19 cellular contexts compared by ENCODE assay signal in the genomic region with DNA sequence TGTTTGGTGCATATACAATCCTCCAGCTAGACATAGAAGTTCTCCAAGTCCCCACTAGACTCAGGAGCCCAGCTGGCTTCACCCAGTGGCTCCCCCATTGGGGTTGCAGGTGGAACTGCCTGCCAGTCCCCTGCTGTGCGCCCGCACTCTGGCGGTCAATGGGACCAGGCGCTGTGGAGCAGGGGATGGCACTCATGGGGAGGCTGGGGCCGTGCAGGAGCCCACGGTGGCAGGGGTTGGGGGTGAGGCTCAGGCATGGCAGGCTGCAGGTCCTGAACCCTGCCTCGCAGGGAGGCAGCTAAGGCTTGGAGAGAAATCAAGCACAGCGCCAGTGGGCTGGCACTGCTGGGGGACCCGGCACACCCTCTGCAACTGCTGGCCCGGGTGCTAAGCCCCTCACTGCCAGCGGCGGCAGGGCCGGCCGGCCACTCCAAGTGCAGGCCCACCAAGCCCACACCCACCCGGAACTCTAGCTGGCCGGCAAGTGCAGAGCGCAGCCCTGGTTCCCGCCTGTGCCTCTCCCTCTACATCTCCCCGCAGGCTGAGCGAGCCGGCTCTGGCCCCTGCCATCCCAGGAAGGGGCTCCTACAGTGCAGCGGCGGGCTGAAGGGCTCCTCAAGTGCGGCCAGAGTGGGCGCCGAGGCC. TPM values are rescaled to one million over a fixed set of nuclear protein-coding genes. Genes with fewer than 3 reads are reported as not detected.
A peak's percentile ranks its signal among the peaks of the same experiment; 100 is the strongest.
DNase-seq lines count a peak whose midpoint lies in the region; ATAC-seq and TF ChIP-seq lines count a peak whose summit lies in the region.
"Had no signal": no experiment of that assay in that cellular context is flagged by ENCODE, and none has a peak within 500 bp of the region (broad histone marks: within the 10 kb centered on the region; RNA-seq: fewer than 3 reads in every experiment).

No MANE protein-coding gene starts in this region.

- no peak overlapping the region for H3K4ac ChIP-seq in neuronal stem cell (ENCODE audit: low read length)

- intact Hi-C loops in right cardiac atrium (cut with DNase I): no loop called here

- no peak overlapping the region for H2BK5ac ChIP-seq in neuronal stem cell (ENCODE audit: low read length)

- no peak overlapping the region for H3K9ac ChIP-seq in neuronal stem cell (ENCODE audit: low read depth, low read length, poor library complexity)
- H3K9ac ChIP-seq: BLaER1 had no signal

- DNase-seq in right cardiac atrium (peak in 2 of 3 donors; percentile 29 to 56), right atrium auricular region (ENCODE audit: low spot score) (no peak), neuronal stem cell (ENCODE audit: low spot score) (no peak)
- DNase-seq in activated naive CD4-positive, alpha-beta T cell treated with anti-CD3 and anti-CD28 coated beads, Interleukin-2, amount 50 U/mL, for 72 hours (ENCODE audit: low spot score in 2 of 2): no peak
- DNase-seq: 8988T, DMS79 treated with DMSO at 0.1 percent for 48 hours, GF-D8, GOT3, H7, HFFc6 had no signal

- H3K79me1 ChIP-seq in neuronal stem cell (ENCODE audit: low read depth, low read length): no peaks in the 10 kb centered on the region

- H3K4me3 ChIP-seq in right cardiac atrium (ENCODE audit: low read length) (no peak overlapping the region), right atrium auricular region (no peak overlapping the region), neuronal stem cell (ENCODE audit: low read length in 2 of 2) (no peak overlapping the region)
- H3K4me3 ChIP-seq: BLaER1 had no signal

- H3K27ac ChIP-seq in right cardiac atrium (ENCODE audit: low read length) (no peak overlapping the region), right atrium auricular region (no peak overlapping the region), neuronal stem cell (replicated peaks; ENCODE audit: low read length) (no peak overlapping the region)
- H3K27ac ChIP-seq: BLaER1 had no signal

- no peak for ATAC-seq in right cardiac atrium
- peak; percentile 49 for ATAC-seq in stimulated activated memory B cell treated with anti-CD40 and anti-IgM and Interleukin-4, amounts not matched to agents 10 μg/mL and 1 μg/mL and 100 μg/mL, for 72 hours
- no peak for ATAC-seq in HG03520 (IDR thresholded peaks at IDR 0.05; ENCODE audit: unreplicated experiment)
- no peak for ATAC-seq in activated naive CD4-positive, alpha-beta T cell treated with anti-CD3 and anti-CD28 coated beads, Interleukin-2, amount 50 U/mL, for 72 hours
- no peak for ATAC-seq in GM21528 (IDR thresholded peaks at IDR 0.05; ENCODE audit: low FRiP score, unreplicated experiment)
- ATAC-seq: HCT116 had no signal

- no peaks in the 10 kb centered on the region for H3K36me3 Mint-ChIP-seq in stimulated activated memory B cell treated with anti-CD40 and anti-IgM and Interleukin-4, amounts not matched to agents 10 μg/mL and 1 μg/mL and 100 μg/mL, for 72 hours
- no peaks in the 10 kb centered on the region for H3K36me3 Mint-ChIP-seq in activated naive CD4-positive, alpha-beta T cell treated with anti-CD3 and anti-CD28 coated beads, Interleukin-2, amount 50 U/mL, for 72 hours
- H3K36me3 Mint-ChIP-seq: CD14-positive monocyte; CD4-positive, alpha-beta memory T cell had no signal

- H3K18ac ChIP-seq in neuronal stem cell (ENCODE audit: low read length): peak overlapping the region; percentile 57

- H2BK15ac ChIP-seq in neuronal stem cell (ENCODE audit: low read length): no peak overlapping the region

- no peaks in the 10 kb centered on the region for H3K27me3 ChIP-seq in right cardiac atrium (ENCODE audit: control insufficient read depth, insufficient read depth)
- no peaks in the 10 kb centered on the region for H3K27me3 ChIP-seq in right atrium auricular region
- H3K27me3 ChIP-seq in neuronal stem cell (ENCODE audit: control insufficient read depth in 3 of 3, insufficient read depth in 3 of 3, low read depth in 1 of 3, low read length in 3 of 3): no peaks in the 10 kb centered on the region
- H3K27me3 ChIP-seq: BLaER1 had no signal

- H3K36me3 ChIP-seq in right atrium auricular region (no peaks in the 10 kb centered on the region), neuronal stem cell (replicated peaks in 1 of 2; ENCODE audit: control insufficient read depth in 2 of 2, insufficient read depth in 2 of 2, low read length in 2 of 2) (no peaks in the 10 kb centered on the region)
- H3K36me3 ChIP-seq: BLaER1 had no signal

- H3K4me2 ChIP-seq in neuronal stem cell (ENCODE audit: insufficient read depth, low read length, poor library complexity, severe bottlenecking): no peak overlapping the region
- H3K4me2 ChIP-seq: BLaER1 had no signal

- H2BK12ac ChIP-seq in neuronal stem cell (ENCODE audit: low read length): no peak overlapping the region

- no peaks in the 10 kb centered on the region for H3K4me1 ChIP-seq in right cardiac atrium (ENCODE audit: control insufficient read depth, insufficient read depth, low read length)
- H3K4me1 ChIP-seq in right atrium auricular region: no peaks in the 10 kb centered on the region
- H3K4me1 ChIP-seq in neuronal stem cell (ENCODE audit: control insufficient read depth in 2 of 2, insufficient read depth in 1 of 2, low read depth in 1 of 2, low read length in 2 of 2): no peaks in the 10 kb centered on the region
- H3K4me1 ChIP-seq: BLaER1 had no signal

- H3K23ac ChIP-seq in neuronal stem cell (ENCODE audit: low read depth, low read length, poor library complexity): no peak overlapping the region

- H3K14ac ChIP-seq in neuronal stem cell (ENCODE audit: low read length): no peak overlapping the region

- no peak overlapping the region for H3K27ac Mint-ChIP-seq in stimulated activated memory B cell treated with anti-CD40 and anti-IgM and Interleukin-4, amounts not matched to agents 10 μg/mL and 1 μg/mL and 100 μg/mL, for 72 hours
- no peak overlapping the region for H3K27ac Mint-ChIP-seq in activated naive CD4-positive, alpha-beta T cell treated with anti-CD3 and anti-CD28 coated beads, Interleukin-2, amount 50 U/mL, for 72 hours
- H3K27ac Mint-ChIP-seq: CD4-positive, alpha-beta memory T cell; HFFc6 had no signal

- no peak overlapping the region for H2AK5ac ChIP-seq in neuronal stem cell (ENCODE audit: low read depth, low read length)

- H3K27me3 Mint-ChIP-seq in stimulated activated memory B cell treated with anti-CD40 and anti-IgM and Interleukin-4, amounts not matched to agents 10 μg/mL and 1 μg/mL and 100 μg/mL, for 72 hours: no peaks in the 10 kb centered on the region

- H3K9me3 ChIP-seq in right cardiac atrium (ENCODE audit: control insufficient read depth, low read length): no peaks in the 10 kb centered on the region
- no peaks in the 10 kb centered on the region for H3K9me3 ChIP-seq in right atrium auricular region
- H3K9me3 ChIP-seq in neuronal stem cell (replicated peaks in 1 of 2; ENCODE audit: control insufficient read depth in 2 of 2, insufficient read depth in 1 of 2, low read depth in 1 of 2, low read length in 2 of 2): no peaks in the 10 kb centered on the region

- no peaks in the 10 kb centered on the region for H3K9me3 Mint-ChIP-seq in stimulated activated memory B cell treated with anti-CD40 and anti-IgM and Interleukin-4, amounts not matched to agents 10 μg/mL and 1 μg/mL and 100 μg/mL, for 72 hours
- H3K9me3 Mint-ChIP-seq in activated naive CD4-positive, alpha-beta T cell treated with anti-CD3 and anti-CD28 coated beads, Interleukin-2, amount 50 U/mL, for 72 hours: no peaks in the 10 kb centered on the region

- H3K4me1 Mint-ChIP-seq in stimulated activated memory B cell treated with anti-CD40 and anti-IgM and Interleukin-4, amounts not matched to agents 10 μg/mL and 1 μg/mL and 100 μg/mL, for 72 hours: no peaks in the 10 kb centered on the region

- WGBS in right cardiac atrium: 93% methylated on average over 26 of the region's 26 CpGs
- WGBS in neuronal stem cell (ENCODE audit: extremely low coverage in 2 of 2, insufficient read length in 2 of 2, insufficient replicate concordance in 1 of 2), 2 donors: no CpG with 5 or more reads among the region's 26 CpGs

- H2AFZ ChIP-seq in neuronal stem cell (ENCODE audit: low read length): no peak overlapping the region

- no peak for TF ChIP-seq CTCF in right atrium auricular region (IDR thresholded peaks at IDR 0.05)

- H4K8ac ChIP-seq in neuronal stem cell (ENCODE audit: low read depth, low read length): no peak overlapping the region

- no peak overlapping the region for H2BK120ac ChIP-seq in neuronal stem cell (ENCODE audit: low read depth, low read length)

- no peak overlapping the region for H3K4me3 Mint-ChIP-seq in stimulated activated memory B cell treated with anti-CD40 and anti-IgM and Interleukin-4, amounts not matched to agents 10 μg/mL and 1 μg/mL and 100 μg/mL, for 72 hours
- H3K4me3 Mint-ChIP-seq: CD14-positive monocyte; CD4-positive, alpha-beta memory T cell; HFFc6 had no signal

- no peak overlapping the region for H4K91ac ChIP-seq in neuronal stem cell (ENCODE audit: low read depth, low read length, poor library complexity)

RNA-seq across cellular contexts. Expression of a gene that starts 12.7 kb away (rescaled TPM):
- total RNA-seq in right cardiac atrium: not detected
- not detected for polyA plus RNA-seq in right cardiac atrium
- total RNA-seq in right atrium auricular region: not detected
- not detected for polyA plus RNA-seq in neuronal stem cell (2013, experiment 1 of 2)
- not detected for polyA plus RNA-seq in neuronal stem cell (2013, experiment 2 of 2)
- total RNA-seq in activated naive CD4-positive, alpha-beta T cell treated with anti-CD3 and anti-CD28 coated beads, Interleukin-2, amount 50 U/mL, for 72 hours: not detected
- total RNA-seq: A673; CD4-positive, alpha-beta memory T cell; H7; HFFc6 had no signal
- polyA plus RNA-seq: AG04450; CD14-positive monocyte; CD4-positive, alpha-beta memory T cell had no signal

Comparison
In these comparisons a context has a peak if more than half of its experiments do, and no peak if none do; other contexts are left out.
1. DNase-seq: peak in right cardiac atrium (2 of 3); none in right atrium auricular region (single experiment), neuronal stem cell (single experiment) and activated naive CD4-positive, alpha-beta T cell treated with anti-CD3 and anti-CD28 coated beads, Interleukin-2, amount 50 U/mL, for 72 hours (0 of 2).